ENCODE assay signal across 9 cellular contexts in genomic region chr5:172793577-172794488, GRCh38. TPM values are rescaled to one million over a fixed set of nuclear protein-coding genes. Genes with fewer than 3 reads are reported as not detected.
DNase-seq lines count a peak whose midpoint lies in the region; ATAC-seq and TF ChIP-seq lines count a peak whose summit lies in the region.
"Had no signal": no experiment of that assay in that cellular context is flagged by ENCODE, and none has a peak within 500 bp of the region (broad histone marks: within the 10 kb centered on the region; RNA-seq: fewer than 3 reads in every experiment).

No MANE protein-coding gene starts in this region.

- H2BK12ac ChIP-seq in neuronal stem cell (ENCODE audit: low read length) = no peak overlapping the region

- peak overlapping the region; percentile 32 for H3K14ac ChIP-seq in neuronal stem cell (ENCODE audit: low read length)

- intact Hi-C loops in Calu3 (cut with micrococcal nuclease; ENCODE audit: unreplicated experiment) (no loop called here), PC-9 (cut with micrococcal nuclease; ENCODE audit: unreplicated experiment) (no loop called here)

- H3K27ac Mint-ChIP-seq in Calu3 (ENCODE audit: unreplicated experiment) (peak overlapping the region; percentile 53), mesothelial cell of epicardium (no peak overlapping the region)
- peak overlapping the region; percentile 59 for H3K27ac Mint-ChIP-seq in central memory CD8-positive, alpha-beta T cell (ENCODE audit: low read depth)

- H3K27me3 Mint-ChIP-seq in Calu3 (ENCODE audit: unreplicated experiment) = no peaks in the 10 kb centered on the region
- H3K27me3 Mint-ChIP-seq in central memory CD8-positive, alpha-beta T cell = no peaks in the 10 kb centered on the region
- H3K27me3 Mint-ChIP-seq in mesothelial cell of epicardium (ENCODE audit: low read depth) = no peaks in the 10 kb centered on the region

- H3K9me3 Mint-ChIP-seq in Calu3 (ENCODE audit: low read depth, unreplicated experiment) = no peaks in the 10 kb centered on the region
- H3K9me3 Mint-ChIP-seq in central memory CD8-positive, alpha-beta T cell = no peaks in the 10 kb centered on the region
- H3K9me3 Mint-ChIP-seq in mesothelial cell of epicardium = no peaks in the 10 kb centered on the region

- no peak for DNase-seq in Calu3
- DNase-seq in M059J (ENCODE audit: low read depth) = peak; percentile 72
- no peak for DNase-seq in central memory CD8-positive, alpha-beta T cell (ENCODE audit: low spot score in 2 of 2)
- DNase-seq in neuronal stem cell (ENCODE audit: low spot score) = no peak
- DNase-seq in mesothelial cell of epicardium (ENCODE audit: low spot score in 2 of 2, unreplicated experiment in 2 of 2) = no peak
- no peak for DNase-seq in PC-9
- no peak for DNase-seq in activated T-cell treated with anti-CD3 and anti-CD28 coated beads for 4 hours
- DNase-seq: NCI-H2227 treated with DMSO at 0.1 percent for 48 hours had no signal

- no peak overlapping the region for H2BK5ac ChIP-seq in neuronal stem cell (ENCODE audit: low read length)

- ATAC-seq in central memory CD8-positive, alpha-beta T cell (replicated peaks; ENCODE audit: extremely low read depth, poor library complexity, severe bottlenecking) = no peak
- ATAC-seq in HG02623 (IDR thresholded peaks at IDR 0.05; ENCODE audit: unreplicated experiment) = no peak

- no peak overlapping the region for H4K91ac ChIP-seq in neuronal stem cell (ENCODE audit: low read depth, low read length, poor library complexity)

- H3K27ac ChIP-seq in neuronal stem cell (replicated peaks; ENCODE audit: low read length) (peak overlapping the region; percentile 7), PC-9 (no peak overlapping the region)

- TF ChIP-seq CTCF in Calu3 (IDR thresholded peaks at IDR 0.05; ENCODE audit: unreplicated experiment) (no peak), mesothelial cell of epicardium (IDR thresholded peaks at IDR 0.05; ENCODE audit: unreplicated experiment) (no peak), PC-9 (conservative IDR thresholded peaks at IDR 0.05) (no peak)

- no peak overlapping the region for H2BK120ac ChIP-seq in neuronal stem cell (ENCODE audit: low read depth, low read length)

- no TSS peak for BruUV-seq in Calu3 (replicated peaks; lab: Mats Ljungman, UMichigan)
- no TSS peak for BruUV-seq in PC-9 (replicated peaks; lab: Mats Ljungman, UMichigan)

- no peaks in the 10 kb centered on the region for H3K79me1 ChIP-seq in neuronal stem cell (ENCODE audit: low read depth, low read length)

- POLR2A ChIA-PET in PC-9 (lab: Charles Lee; ENCODE audit: unreplicated experiment) = no interaction called here

- no peaks in the 10 kb centered on the region for H3K9me3 ChIP-seq in neuronal stem cell (replicated peaks in 1 of 2; ENCODE audit: control insufficient read depth in 2 of 2, insufficient read depth in 1 of 2, low read depth in 1 of 2, low read length in 2 of 2)
- H3K9me3 ChIP-seq in PC-9 (ENCODE audit: insufficient read depth, low read depth) = no peaks in the 10 kb centered on the region

- H3K36me3 Mint-ChIP-seq in Calu3 (ENCODE audit: insufficient read depth, unreplicated experiment) = peaks cover 10% of the 10 kb centered on the region
- H3K36me3 Mint-ChIP-seq in central memory CD8-positive, alpha-beta T cell (ENCODE audit: insufficient read depth) = no peaks in the 10 kb centered on the region
- no peaks in the 10 kb centered on the region for H3K36me3 Mint-ChIP-seq in mesothelial cell of epicardium

- H3K27me3 ChIP-seq in neuronal stem cell (ENCODE audit: control insufficient read depth in 3 of 3, insufficient read depth in 3 of 3, low read depth in 1 of 3, low read length in 3 of 3) (no peaks in the 10 kb centered on the region), PC-9 (ENCODE audit: insufficient read depth, low read depth) (no peaks in the 10 kb centered on the region)

- H3K4me3 ChIP-seq in neuronal stem cell (ENCODE audit: low read length in 2 of 2) (no peak overlapping the region), PC-9 (no peak overlapping the region)

- H3K18ac ChIP-seq in neuronal stem cell (ENCODE audit: low read length) = no peak overlapping the region

- no peaks in the 10 kb centered on the region for H4K20me1 ChIP-seq in PC-9 (ENCODE audit: insufficient read depth)

- H3K4me2 ChIP-seq in neuronal stem cell (ENCODE audit: insufficient read depth, low read length, poor library complexity, severe bottlenecking) (no peak overlapping the region), PC-9 (no peak overlapping the region)

- H3K4me1 ChIP-seq in neuronal stem cell (ENCODE audit: control insufficient read depth in 2 of 2, insufficient read depth in 1 of 2, low read depth in 1 of 2, low read length in 2 of 2) = peaks cover 12 to 19% of the 10 kb centered on the region in 2 donors
- peaks cover 46% of the 10 kb centered on the region for H3K4me1 ChIP-seq in PC-9 (replicated peaks; ENCODE audit: insufficient read depth)

- H2AK5ac ChIP-seq in neuronal stem cell (ENCODE audit: low read depth, low read length) = no peak overlapping the region

- H4K8ac ChIP-seq in neuronal stem cell (ENCODE audit: low read depth, low read length) = no peak overlapping the region

- no peak overlapping the region for H2BK15ac ChIP-seq in neuronal stem cell (ENCODE audit: low read length)

- H3K4me1 Mint-ChIP-seq in Calu3 (ENCODE audit: low read depth, unreplicated experiment) (peaks cover 37% of the 10 kb centered on the region), mesothelial cell of epicardium (peaks cover 2% of the 10 kb centered on the region)
- peaks cover 12% of the 10 kb centered on the region for H3K4me1 Mint-ChIP-seq in central memory CD8-positive, alpha-beta T cell

- no peaks in the 10 kb centered on the region for H3K79me2 ChIP-seq in PC-9 (ENCODE audit: low read depth)

- peak overlapping the region; percentile 78 for H2AFZ ChIP-seq in neuronal stem cell (ENCODE audit: low read length)
- H2AFZ ChIP-seq in PC-9 = no peak overlapping the region

- H3K36me3 ChIP-seq in neuronal stem cell (replicated peaks in 1 of 2; ENCODE audit: control insufficient read depth in 2 of 2, insufficient read depth in 2 of 2, low read length in 2 of 2) = no peaks in the 10 kb centered on the region
- H3K36me3 ChIP-seq in PC-9 (ENCODE audit: low read depth) = no peaks in the 10 kb centered on the region

- WGBS in neuronal stem cell (ENCODE audit: extremely low coverage in 2 of 2, insufficient read length in 2 of 2, insufficient replicate concordance in 1 of 2), 2 donors = no CpG with 5 or more reads among the region's 17 CpGs

- no peaks in the 10 kb centered on the region for H3K9me2 ChIP-seq in PC-9 (ENCODE audit: insufficient read depth)

- no peak overlapping the region for H3K23ac ChIP-seq in neuronal stem cell (ENCODE audit: low read depth, low read length, poor library complexity)

- CTCF ChIA-PET in Calu3 (lab: Charles Lee) (interaction anchor here (0.8 to 1.8 kb wide), 3 partner anchors 17 to 82 kb away, joined by 3 to 8 read pairs (median 5); partner anchors contain the start of gene DUSP1), PC-9 (lab: Charles Lee) (no interaction called here)

- no peak overlapping the region for H3K4me3 Mint-ChIP-seq in Calu3 (ENCODE audit: low read depth, unreplicated experiment)
- H3K4me3 Mint-ChIP-seq in central memory CD8-positive, alpha-beta T cell = no peak overlapping the region
- no peak overlapping the region for H3K4me3 Mint-ChIP-seq in mesothelial cell of epicardium

- H3F3A ChIP-seq in PC-9 (ENCODE audit: insufficient read depth, low read depth) = peaks cover 23% of the 10 kb centered on the region

- no peak overlapping the region for H3K4ac ChIP-seq in neuronal stem cell (ENCODE audit: low read length)

- H3K9ac ChIP-seq in neuronal stem cell (ENCODE audit: low read depth, low read length, poor library complexity) = peak overlapping the region; percentile 25

RNA-seq across cellular contexts. Expression of gene DUSP1, which starts 22.8 kb away (rescaled TPM):
- total RNA-seq in Calu3 (2022) (38.1 and 50.5 TPM in 2 replicates), mesothelial cell of epicardium (116 to 126 TPM (median 120 TPM) in 3 replicates), PC-9 (2021) (10.3 and 18.4 TPM in 2 replicates)
- total RNA-seq in M059J (2014; rRNA removed; shearing (Covaris generic)) = 80.5 and 91.9 TPM in 2 replicates
- polyA plus RNA-seq in neuronal stem cell (2013, experiment 1 of 2) = 10.2 TPM
- polyA plus RNA-seq in neuronal stem cell (2013, experiment 2 of 2) = 10.0 TPM

RNA-seq across cellular contexts. Expression of gene ERGIC1, which starts 40.2 kb away (rescaled TPM):
- total RNA-seq in Calu3 (2022) = 231 and 235 TPM in 2 replicates
- 149 and 153 TPM in 2 replicates for total RNA-seq in M059J (2014; rRNA removed; shearing (Covaris generic))
- 73.5 TPM for polyA plus RNA-seq in neuronal stem cell (2013, experiment 1 of 2)
- polyA plus RNA-seq in neuronal stem cell (2013, experiment 2 of 2) = 73.3 TPM
- 107 to 110 TPM (median 109 TPM) in 3 replicates for total RNA-seq in mesothelial cell of epicardium
- total RNA-seq in PC-9 (2021) = 106 and 159 TPM in 2 replicates
